Comparison of ENCODE assay signal across 8 cellular contexts in the genomic region with DNA sequence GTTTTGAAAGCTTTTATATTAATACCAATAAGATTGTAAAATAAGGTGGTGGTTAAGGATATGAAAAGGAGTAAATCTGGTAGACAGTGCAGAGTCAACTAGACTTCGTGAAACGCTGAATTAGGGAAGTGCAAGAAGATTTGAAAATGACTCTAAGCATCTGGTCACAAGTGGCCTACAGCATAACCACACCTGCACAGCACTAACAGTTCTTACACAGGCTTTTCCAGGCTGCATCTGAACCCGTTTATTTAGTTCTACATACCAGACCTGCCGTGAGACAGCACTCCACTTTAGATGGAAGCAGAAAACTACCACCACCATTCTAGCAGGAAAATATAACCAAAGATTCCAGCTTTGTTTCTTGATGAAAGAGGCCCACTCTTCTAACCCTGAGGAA. TPM values are rescaled to one million over a fixed set of nuclear protein-coding genes. Genes with fewer than 3 reads are reported as not detected.
DNase-seq lines count a peak whose midpoint lies in the region; ATAC-seq and TF ChIP-seq lines count a peak whose summit lies in the region.

No MANE protein-coding gene starts in this region.

- ATAC-seq in GM18498 (IDR thresholded peaks at IDR 0.05; ENCODE audit: unreplicated experiment) (peak; percentile 44), HG03342 (IDR thresholded peaks at IDR 0.05; ENCODE audit: unreplicated experiment) (peak; percentile 35), WTC11 (no peak), HG03045 (IDR thresholded peaks at IDR 0.05; ENCODE audit: unreplicated experiment) (no peak)
- no peak for ATAC-seq in activated naive CD4-positive, alpha-beta T cell treated with anti-CD3 and anti-CD28 coated beads, Interleukin-2, amount 50 U/mL, for 72 hours

- no peak overlapping the region for H3K27ac Mint-ChIP-seq in WTC11
- no peak overlapping the region for H3K27ac Mint-ChIP-seq in nephron progenitor cell
- no peak overlapping the region for H3K27ac Mint-ChIP-seq in activated naive CD4-positive, alpha-beta T cell treated with anti-CD3 and anti-CD28 coated beads, Interleukin-2, amount 50 U/mL, for 72 hours

- TF ChIP-seq CTCF in WTC11 (IDR thresholded peaks at IDR 0.05) (no peak), nephron progenitor cell (IDR thresholded peaks at IDR 0.05) (no peak)

- no peak for DNase-seq in WTC11 (ENCODE audit: low spot score)
- DNase-seq in nephron progenitor cell = no peak
- no peak for DNase-seq in activated naive CD4-positive, alpha-beta T cell treated with anti-CD3 and anti-CD28 coated beads, Interleukin-2, amount 50 U/mL, for 72 hours (ENCODE audit: low spot score in 2 of 2)
- no peak for DNase-seq in NCI-H2196 treated with DMSO at 0.1 percent for 48 hours (lab: John Stamatoyannopoulos, UW; ENCODE audit: unreplicated experiment)
- no peak for DNase-seq in SW480 (ENCODE audit: low spot score)

- no peaks in the 10 kb centered on the region for H3K36me3 Mint-ChIP-seq in WTC11
- peaks cover 7% of the 10 kb centered on the region for H3K36me3 Mint-ChIP-seq in nephron progenitor cell (ENCODE audit: low read depth)
- H3K36me3 Mint-ChIP-seq in activated naive CD4-positive, alpha-beta T cell treated with anti-CD3 and anti-CD28 coated beads, Interleukin-2, amount 50 U/mL, for 72 hours = no peaks in the 10 kb centered on the region

- H3K4me3 Mint-ChIP-seq in WTC11 (peak overlapping the region; percentile 18; the same call in 1 of the 2 replicates), nephron progenitor cell (peak overlapping the region; percentile 97)

- H3K27me3 Mint-ChIP-seq in WTC11 (ENCODE audit: low read depth) = peaks cover 45% of the 10 kb centered on the region
- peaks cover 6% of the 10 kb centered on the region for H3K27me3 Mint-ChIP-seq in nephron progenitor cell (ENCODE audit: low read depth, poor library complexity)

- CTCF ChIA-PET in WTC11 (lab: Charles Lee) = interaction anchor here (1.4 to 1.6 kb wide), 2 partner anchors 10 to 156 kb away, joined by 4 to 7 read pairs; no protein-coding TSS in a partner anchor

- peaks cover 22% of the 10 kb centered on the region for H3K4me1 Mint-ChIP-seq in WTC11
- peaks cover 41% of the 10 kb centered on the region for H3K4me1 Mint-ChIP-seq in nephron progenitor cell

- POLR2A ChIA-PET in WTC11 (lab: Charles Lee) = no interaction called here

- H3K9me3 Mint-ChIP-seq in WTC11 = no peaks in the 10 kb centered on the region
- H3K9me3 Mint-ChIP-seq in nephron progenitor cell = no peaks in the 10 kb centered on the region
- H3K9me3 Mint-ChIP-seq in activated naive CD4-positive, alpha-beta T cell treated with anti-CD3 and anti-CD28 coated beads, Interleukin-2, amount 50 U/mL, for 72 hours = peaks cover 0 to 5% of the 10 kb centered on the region in 2 donors

TF ChIP-seq in WTC11, 78 proteins besides CTCF, POLR2A, EP300 and RAD21:
- no peak for TF ChIP-seq MYBL2 (CRISPR knock-in tag; IDR thresholded peaks at IDR 0.05)
- no peak for TF ChIP-seq GABPB1 (CRISPR knock-in tag; IDR thresholded peaks at IDR 0.05)
- no peak for TF ChIP-seq FOXJ3 (CRISPR knock-in tag; IDR thresholded peaks at IDR 0.05; ENCODE audit: borderline replicate concordance)
- no peak for TF ChIP-seq NR3C1 (CRISPR knock-in tag; conservative IDR thresholded peaks at IDR 0.05; ENCODE audit: low read depth)
- TF ChIP-seq TCF7 (CRISPR knock-in tag; IDR thresholded peaks at IDR 0.05; ENCODE audit: low read depth) = no peak
- TF ChIP-seq FOXP1 (CRISPR knock-in tag; IDR thresholded peaks at IDR 0.05; ENCODE audit: borderline replicate concordance) = no peak
- no peak for TF ChIP-seq NR2C2 (CRISPR knock-in tag; IDR thresholded peaks at IDR 0.05)

RNA-seq across cellular contexts. Expression of a gene that starts 1.9 kb away (rescaled TPM):
- 10.3 to 13.2 TPM (median 10.4 TPM) in 3 replicates for total RNA-seq in WTC11 (2021)
- total RNA-seq in activated naive CD4-positive, alpha-beta T cell treated with anti-CD3 and anti-CD28 coated beads, Interleukin-2, amount 50 U/mL, for 72 hours = 10 to 100 TPM in 1 of 2 donors, 1 to 10 TPM in 1; 2.3 to 15.6 TPM

Comparison
In these comparisons a context has a peak if more than half of its experiments do, and no peak if none do; other contexts are left out.
1. ATAC-seq: peak in GM18498 (single experiment) and HG03342 (single experiment); none in WTC11 (single experiment), HG03045 (single experiment) and activated naive CD4-positive, alpha-beta T cell treated with anti-CD3 and anti-CD28 coated beads, Interleukin-2, amount 50 U/mL, for 72 hours (0 of 2).